In the genomic region with DNA sequence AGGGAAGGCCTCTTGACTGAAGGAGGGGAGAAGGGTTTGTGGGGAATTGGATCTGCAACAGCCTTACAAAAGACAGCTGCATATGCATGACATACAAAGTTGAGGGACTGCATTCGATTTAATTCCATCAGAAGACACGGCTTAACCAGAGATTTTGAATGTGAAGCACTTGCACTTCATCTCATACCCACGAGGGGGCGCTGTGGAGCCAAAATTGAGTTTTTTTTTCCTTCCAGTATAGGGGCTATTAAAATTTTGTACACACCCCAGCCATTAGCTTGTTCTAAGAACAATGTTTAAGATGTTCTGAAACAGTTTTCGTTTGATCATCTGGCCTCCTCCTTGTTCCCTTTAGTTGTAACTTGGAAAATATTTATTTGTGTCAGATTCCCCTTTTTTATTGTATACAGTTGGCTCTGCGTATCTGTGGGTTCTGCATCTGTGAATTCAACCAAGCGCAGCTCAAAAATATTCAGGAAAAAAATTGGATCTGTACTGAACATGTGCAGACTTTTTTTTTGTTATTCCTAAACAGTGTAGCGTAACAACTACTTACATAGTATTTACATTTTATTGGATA, we compare ENCODE assay signal across 8 cellular contexts. TPM values are rescaled to one million over a fixed set of nuclear protein-coding genes. Genes with fewer than 3 reads are reported as not detected.
DNase-seq lines count a peak whose midpoint lies in the region; ATAC-seq and TF ChIP-seq lines count a peak whose summit lies in the region.

No MANE protein-coding gene starts in this region.

- CTCF ChIA-PET in activated CD8-positive, alpha-beta T cell treated with anti-CD3 and anti-CD28 coated beads, Interleukin-2, amount 10 ng/mL, durations not matched to agents 7 days and 5 days (lab: Charles Lee), result interaction anchor here (0.8 to 4.9 kb wide), 29 partner anchors 13 to 659 kb away, joined by 3 to 146 read pairs (median 4); partner anchors contain the start of genes PEBP1, RFC5 and WSB2

- no peaks in the 10 kb centered on the region for H3K27me3 Mint-ChIP-seq in activated CD8-positive, alpha-beta T cell treated with anti-CD3 and anti-CD28 coated beads, Interleukin-2, amount 10 ng/mL, durations not matched to agents 7 days and 5 days (ENCODE audit: low read depth)

- no peak for DNase-seq in AG09309 (ENCODE audit: low read depth)
- peak; percentile 75 for DNase-seq in GM20000 (ENCODE audit: low spot score)
- DNase-seq in NCI-H82 treated with DMSO at 0.1 percent for 48 hours (lab: John Stamatoyannopoulos, UW; ENCODE audit: unreplicated experiment), result peak; percentile 15
- DNase-seq in activated CD8-positive, alpha-beta T cell treated with anti-CD3 and anti-CD28 coated beads, Interleukin-2, amount 10 ng/mL, durations not matched to agents 7 days and 5 days, result peak; percentile 85
- DNase-seq in effector memory CD4-positive, alpha-beta T cell, result peak; percentile 45 to 64 (median 52)
- peak; percentile 57 to 60 for DNase-seq in stimulated activated CD8-positive, alpha-beta memory T cell treated with anti-CD3 and anti-CD28 coated beads, Interleukin-2, amount 100 ng/mL, for 1 hour (ENCODE audit: low read depth in 2 of 2)

- peaks cover 12% of the 10 kb centered on the region for H3K36me3 Mint-ChIP-seq in activated CD8-positive, alpha-beta T cell treated with anti-CD3 and anti-CD28 coated beads, Interleukin-2, amount 10 ng/mL, durations not matched to agents 7 days and 5 days (ENCODE audit: low read depth)

- POLR2A ChIA-PET in activated CD8-positive, alpha-beta T cell treated with anti-CD3 and anti-CD28 coated beads, Interleukin-2, amount 10 ng/mL, durations not matched to agents 7 days and 5 days (lab: Charles Lee), result interaction anchor here (0.9 to 1.0 kb wide), 2 partner anchors 19 to 195 kb away, joined by 3 read pairs; no protein-coding TSS in a partner anchor

- H3K4me3 Mint-ChIP-seq in activated CD8-positive, alpha-beta T cell treated with anti-CD3 and anti-CD28 coated beads, Interleukin-2, amount 10 ng/mL, durations not matched to agents 7 days and 5 days, result peak overlapping the region; percentile 97

- H3K4me3 ChIP-seq in AG09309 (ENCODE audit: control insufficient read depth, low read depth, low read length) (peak overlapping the region; percentile 77), mesodermal cell (ENCODE audit: extremely low read depth, insufficient read depth, low read length, poor library complexity, severe bottlenecking) (peak overlapping the region; percentile 83)
- peak overlapping the region; percentile 93 for H3K4me3 ChIP-seq in effector memory CD4-positive, alpha-beta T cell (ENCODE audit: insufficient read depth, low read depth, low read length, poor library complexity, severe bottlenecking)

- peaks cover 24% of the 10 kb centered on the region for H3K4me1 ChIP-seq in effector memory CD4-positive, alpha-beta T cell (ENCODE audit: control insufficient read depth, insufficient read depth, low read length, poor library complexity, severe bottlenecking)
- no peaks in the 10 kb centered on the region for H3K4me1 ChIP-seq in mesodermal cell (ENCODE audit: control insufficient read depth, insufficient read depth, low read length, poor library complexity, severe bottlenecking)

- H3K27ac Mint-ChIP-seq in activated CD8-positive, alpha-beta T cell treated with anti-CD3 and anti-CD28 coated beads, Interleukin-2, amount 10 ng/mL, durations not matched to agents 7 days and 5 days, result peak overlapping the region; percentile 73

- WGBS in mesodermal cell (ENCODE audit: insufficient coverage in 2 of 2), 2 experiments, result 16 to 46% methylated on average over 4 to 5 of the region's 8 CpGs

- peaks cover 38% of the 10 kb centered on the region for H3K4me1 Mint-ChIP-seq in activated CD8-positive, alpha-beta T cell treated with anti-CD3 and anti-CD28 coated beads, Interleukin-2, amount 10 ng/mL, durations not matched to agents 7 days and 5 days (ENCODE audit: low read depth)

- H3K27me3 ChIP-seq in effector memory CD4-positive, alpha-beta T cell (replicated peaks; ENCODE audit: control insufficient read depth, insufficient read depth, low read length, poor library complexity, severe bottlenecking), result no peaks in the 10 kb centered on the region

- H3K36me3 ChIP-seq in effector memory CD4-positive, alpha-beta T cell (ENCODE audit: control insufficient read depth, insufficient read depth, low read length), result peaks cover 16% of the 10 kb centered on the region
- H3K36me3 ChIP-seq in mesodermal cell (ENCODE audit: control insufficient read depth, insufficient read depth, low read length), result peaks cover 38% of the 10 kb centered on the region

- H3K9me3 Mint-ChIP-seq in activated CD8-positive, alpha-beta T cell treated with anti-CD3 and anti-CD28 coated beads, Interleukin-2, amount 10 ng/mL, durations not matched to agents 7 days and 5 days (ENCODE audit: insufficient read depth), result no peaks in the 10 kb centered on the region

- no peaks in the 10 kb centered on the region for H3K9me3 ChIP-seq in effector memory CD4-positive, alpha-beta T cell (ENCODE audit: control insufficient read depth, low read length)
- no peaks in the 10 kb centered on the region for H3K9me3 ChIP-seq in mesodermal cell (ENCODE audit: control insufficient read depth, low read length)

- ATAC-seq in activated CD8-positive, alpha-beta T cell treated with anti-CD3 and anti-CD28 coated beads, Interleukin-2, amount 10 ng/mL, durations not matched to agents 7 days and 5 days, result no peak
- ATAC-seq in GM19463 (IDR thresholded peaks at IDR 0.05; ENCODE audit: unreplicated experiment), result no peak

- peak; percentile 85 for TF ChIP-seq CTCF in AG09309 (IDR thresholded peaks at IDR 0.05; ENCODE audit: control insufficient read depth, insufficient read depth, low read depth, low read length, missing control alignments)
- TF ChIP-seq CTCF in GM20000 (IDR thresholded peaks at IDR 0.05; ENCODE audit: extremely low read depth, missing control alignments), result peak; percentile 62

- H3K27ac ChIP-seq in effector memory CD4-positive, alpha-beta T cell (ENCODE audit: insufficient read depth, low read length, poor library complexity, severe bottlenecking), result peak overlapping the region; percentile 94
- H3K27ac ChIP-seq in mesodermal cell (ENCODE audit: low read depth, low read length, severe bottlenecking), result no peak overlapping the region

RNA-seq across cellular contexts. Expression of gene SUDS3, which starts 1.6 kb away (rescaled TPM):
- total RNA-seq in activated CD8-positive, alpha-beta T cell treated with anti-CD3 and anti-CD28 coated beads, Interleukin-2, amount 10 ng/mL, durations not matched to agents 7 days and 5 days, result 10 to 100 TPM; 23.3 to 25.3 TPM
- polyA plus RNA-seq in mesodermal cell (2013, experiment 1 of 2), result 24.8 TPM
- polyA plus RNA-seq in mesodermal cell (2013, experiment 2 of 2), result 23.7 TPM

RNA-seq across cellular contexts. Expression of gene TAOK3, which starts 5.3 kb away (rescaled TPM):
- 10 to 100 TPM; 57.1 to 61.4 TPM for total RNA-seq in activated CD8-positive, alpha-beta T cell treated with anti-CD3 and anti-CD28 coated beads, Interleukin-2, amount 10 ng/mL, durations not matched to agents 7 days and 5 days
- 8.7 TPM for polyA plus RNA-seq in mesodermal cell (2013, experiment 1 of 2)
- 6.7 TPM for polyA plus RNA-seq in mesodermal cell (2013, experiment 2 of 2)
